Comparison of ENCODE assay signal across 8 cellular contexts in the genomic region with DNA sequence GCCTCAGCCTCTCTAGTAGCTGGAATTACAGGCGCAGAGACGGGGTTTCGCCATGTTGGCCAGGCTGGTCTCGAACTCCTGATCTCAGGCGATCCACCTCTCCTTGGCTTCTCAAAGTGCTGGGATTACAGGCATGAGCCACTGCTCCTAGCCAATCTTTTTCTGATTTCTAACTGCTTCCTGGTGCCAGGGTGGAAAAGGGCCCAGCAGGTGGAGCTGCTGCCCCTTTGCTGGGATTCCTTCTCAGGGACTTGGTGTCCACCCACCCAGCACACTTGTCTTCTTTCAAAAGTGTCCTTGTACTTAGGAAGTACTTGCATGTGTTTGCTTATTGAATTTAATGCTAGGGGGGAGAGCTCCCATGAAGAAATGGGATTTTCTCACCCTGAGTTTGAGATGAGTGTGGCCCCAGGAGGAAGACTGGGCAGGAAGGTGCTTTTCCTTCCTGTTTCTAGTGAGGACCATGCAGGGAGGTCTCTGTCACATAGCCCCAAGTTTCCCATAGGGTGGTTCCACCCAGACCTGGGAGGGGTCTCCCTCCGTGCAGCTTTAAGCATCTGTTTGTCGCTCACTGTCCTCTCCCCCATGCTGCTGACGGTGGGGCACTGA. TPM values are rescaled to one million over a fixed set of nuclear protein-coding genes. Genes with fewer than 3 reads are reported as not detected.
DNase-seq lines count a peak whose midpoint lies in the region; ATAC-seq and TF ChIP-seq lines count a peak whose summit lies in the region.

No MANE protein-coding gene starts in this region.

- H3K9me3 ChIP-seq in testis, result no peaks in the 10 kb centered on the region

- WGBS in testis, 2 donors, result 68 to 90% methylated on average over 8 of the region's 8 CpGs

- in situ Hi-C loops in astrocyte of the cerebellum (cut with HindIII; ENCODE audit: low sequenced_read_pairs), result no loop called here

- no peak for ATAC-seq in GM18498 (IDR thresholded peaks at IDR 0.05; ENCODE audit: unreplicated experiment)
- ATAC-seq in HG02981 (IDR thresholded peaks at IDR 0.05; ENCODE audit: unreplicated experiment), result no peak

- TF ChIP-seq CTCF in GM12865 (IDR thresholded peaks at IDR 0.05; ENCODE audit: insufficient read depth, low read depth, low read length, missing control alignments), result peak; percentile 66
- peak; percentile 81 for TF ChIP-seq CTCF in astrocyte of the cerebellum (IDR thresholded peaks at IDR 0.05; ENCODE audit: low read depth, low read length, missing control alignments)
- TF ChIP-seq CTCF in testis (IDR thresholded peaks at IDR 0.05), result peak in 2 of 3 experiments; percentile 48

- H3K36me3 ChIP-seq in testis (ENCODE audit: low read depth, missing control alignments), result no peaks in the 10 kb centered on the region

- no peak for TF ChIP-seq POLR2A in testis (IDR thresholded peaks at IDR 0.05)

- peaks cover 32% of the 10 kb centered on the region for H3K4me1 ChIP-seq in testis

- intact Hi-C loops in testis (cut with DNase I; ENCODE audit: low total_unique reads), result loop anchor here (5.0 kb wide), 1 partner anchor 1061 kb away; no protein-coding TSS in a partner anchor

- no peak overlapping the region for H3K27ac ChIP-seq in testis

- peak; percentile 75 for DNase-seq in AG20443 (ENCODE audit: low spot score)
- peak; percentile 72 for DNase-seq in GM12865 (ENCODE audit: low read depth)
- peak; percentile 91 for DNase-seq in NCI-H510A (lab: John Stamatoyannopoulos, UW)
- DNase-seq in astrocyte of the cerebellum (ENCODE audit: low read depth), result no peak
- DNase-seq in kidney glomerular epithelial cell (lab: John Stamatoyannopoulos, UW), result peak; percentile 24
- peak; percentile 74 for DNase-seq in testis

- H3K27me3 ChIP-seq in testis, result no peaks in the 10 kb centered on the region

- H3K4me3 ChIP-seq in GM12865 (ENCODE audit: low read depth, low read length) (no peak overlapping the region), astrocyte of the cerebellum (ENCODE audit: low read depth, low read length) (no peak overlapping the region), testis (no peak overlapping the region)

RNA-seq across cellular contexts. Expression of a gene that starts 14.2 kb away (rescaled TPM):
- total RNA-seq in testis, result 10 to 100 TPM; 35.6 to 42.4 TPM
- polyA plus RNA-seq in testis (ENCODE audit: insufficient read depth, low read depth, low replicate concordance), result 43.3 TPM

RNA-seq across cellular contexts. Expression of a gene that starts 19.9 kb away (rescaled TPM):
- 1 to 10 TPM; 6.0 to 6.8 TPM for total RNA-seq in testis
- polyA plus RNA-seq in testis (ENCODE audit: insufficient read depth, low read depth, low replicate concordance), result 1.6 TPM

RNA-seq across cellular contexts. Expression of a gene that starts 21.4 kb away (rescaled TPM):
- total RNA-seq in testis, result 10 to 100 TPM; 21.3 to 28.7 TPM
- 20.7 TPM for polyA plus RNA-seq in testis (ENCODE audit: insufficient read depth, low read depth, low replicate concordance)

RNA-seq across cellular contexts. Expression of a gene that starts 36.9 kb away (rescaled TPM):
- 10 to 100 TPM; 59.3 to 74.6 TPM for total RNA-seq in testis
- 87.5 TPM for polyA plus RNA-seq in testis (ENCODE audit: insufficient read depth, low read depth, low replicate concordance)
